In the genomic region with DNA sequence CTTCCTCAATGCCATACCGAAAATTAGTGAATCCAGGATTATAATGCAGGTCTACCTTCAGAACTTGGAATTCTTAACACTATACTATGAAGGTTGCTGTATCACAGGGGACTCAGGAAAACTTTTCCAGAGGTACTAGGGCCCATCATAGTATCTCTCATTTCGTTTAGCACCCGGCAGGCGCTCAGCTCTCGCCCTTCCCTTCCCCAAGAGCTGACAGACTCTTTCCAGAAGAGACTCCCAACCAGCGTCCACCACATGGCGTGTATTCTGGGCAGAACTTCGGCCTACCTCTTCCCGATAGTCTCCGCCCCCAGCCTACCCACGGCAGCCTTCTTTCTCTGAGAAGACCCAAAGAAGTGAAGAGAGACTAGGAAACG, we compare ENCODE assay signal across 8 cellular contexts. TPM values are rescaled to one million over a fixed set of nuclear protein-coding genes. Genes with fewer than 3 reads are reported as not detected.
DNase-seq lines count a peak whose midpoint lies in the region; ATAC-seq and TF ChIP-seq lines count a peak whose summit lies in the region.

No MANE protein-coding gene starts in this region.

- peaks cover 37% of the 10 kb centered on the region for H3K4me1 Mint-ChIP-seq in stimulated activated naive CD8-positive, alpha-beta T cell treated with anti-CD3 and anti-CD28 coated beads, Interleukin-15, amount 100 ng/mL, for 72 hours

- H3K4me3 ChIP-seq in GM12875 (ENCODE audit: low read depth, low read length) (peak overlapping the region; percentile 83), iPS-20b (ENCODE audit: low read length) (peak overlapping the region; percentile 89)

- H3K9ac ChIP-seq in iPS-20b (ENCODE audit: low read depth, low read length): peak overlapping the region; percentile 96

- peak; percentile 2 for ATAC-seq in HG02943 (IDR thresholded peaks at IDR 0.05; ENCODE audit: low read depth, unreplicated experiment)
- peak; percentile 21 for ATAC-seq in stimulated activated naive CD8-positive, alpha-beta T cell treated with anti-CD3 and anti-CD28 coated beads, Interleukin-15, amount 100 ng/mL, for 72 hours

- no peaks in the 10 kb centered on the region for H3K9me3 Mint-ChIP-seq in stimulated activated naive CD8-positive, alpha-beta T cell treated with anti-CD3 and anti-CD28 coated beads, Interleukin-15, amount 100 ng/mL, for 72 hours

- peaks cover 9% of the 10 kb centered on the region for H3K4me1 ChIP-seq in iPS-20b (ENCODE audit: insufficient read depth, low read length)

- H3K27me3 Mint-ChIP-seq in stimulated activated naive CD8-positive, alpha-beta T cell treated with anti-CD3 and anti-CD28 coated beads, Interleukin-15, amount 100 ng/mL, for 72 hours: no peaks in the 10 kb centered on the region

- H3K36me3 ChIP-seq in iPS-20b (ENCODE audit: insufficient read depth, low read depth, low read length): peaks cover 35% of the 10 kb centered on the region

- no peak for TF ChIP-seq CTCF in GM12875 (IDR thresholded peaks at IDR 0.05; ENCODE audit: borderline replicate concordance, insufficient read depth, low read depth, low read length)

- H3K27me3 ChIP-seq in iPS-20b (ENCODE audit: insufficient read depth, low read length): no peaks in the 10 kb centered on the region

- H3K27ac Mint-ChIP-seq in stimulated activated naive CD8-positive, alpha-beta T cell treated with anti-CD3 and anti-CD28 coated beads, Interleukin-15, amount 100 ng/mL, for 72 hours: peak overlapping the region; percentile 98 to 100

- H3K4me3 Mint-ChIP-seq in stimulated activated naive CD8-positive, alpha-beta T cell treated with anti-CD3 and anti-CD28 coated beads, Interleukin-15, amount 100 ng/mL, for 72 hours: peak overlapping the region; percentile 95 to 97

- H3K27ac ChIP-seq in adipose tissue (ENCODE audit: low read depth, low read length): peak overlapping the region; percentile 95
- H3K27ac ChIP-seq in iPS-20b (ENCODE audit: low read length): peak overlapping the region; percentile 75

- 0 to 1% (median 0%) methylated on average over 12 of the region's 12 CpGs for WGBS in adipose tissue, 3 donors

- H3K9me3 ChIP-seq in iPS-20b (ENCODE audit: insufficient read depth, low read depth, low read length): no peaks in the 10 kb centered on the region

- no peak for DNase-seq in stimulated activated naive CD8-positive, alpha-beta T cell treated with anti-CD3 and anti-CD28 coated beads, Interleukin-15, amount 100 ng/mL, for 72 hours
- DNase-seq in retina: no peak
- no peak for DNase-seq in HuH-7 (ENCODE audit: low spot score)
- no peak for DNase-seq in NCI-H2081 (lab: John Stamatoyannopoulos, UW)

RNA-seq across cellular contexts. Expression of gene NOL8, which starts 0.3 kb away (rescaled TPM):
- 10 to 100 TPM in 2 of 3 donors, 1 to 10 TPM in 1; 8.6 to 14.3 (median 11.5) TPM for polyA plus RNA-seq in adipose tissue

RNA-seq across cellular contexts. Expression of gene CENPP, which starts 0.9 kb away (rescaled TPM):
- 1 to 10 TPM; 1.3 to 2.2 (median 1.5) TPM for polyA plus RNA-seq in adipose tissue

RNA-seq across cellular contexts. Expression of gene IARS1, which starts 31.4 kb away (rescaled TPM):
- 10 to 100 TPM; 16.2 to 31.9 (median 23.6) TPM for polyA plus RNA-seq in adipose tissue
